Comparison of ENCODE assay signal across 23 cellular contexts in genomic region chr6:117414770-117415169, GRCh38. TPM values are rescaled to one million over a fixed set of nuclear protein-coding genes. Genes with fewer than 3 reads are reported as not detected.
DNase-seq lines count a peak whose midpoint lies in the region; ATAC-seq and TF ChIP-seq lines count a peak whose summit lies in the region.
"Had no signal": no experiment of that assay in that cellular context is flagged by ENCODE, and none has a peak within 500 bp of the region (broad histone marks: within the 10 kb centered on the region; RNA-seq: fewer than 3 reads in every experiment).

No MANE protein-coding gene starts in this region.

- no peaks in the 10 kb centered on the region for H3K36me3 ChIP-seq in PC-3 (ENCODE audit: low read depth, low read length)
- H3K36me3 ChIP-seq: suprapubic skin had no signal

- no peak overlapping the region for H3K9ac ChIP-seq in PC-3 (ENCODE audit: low read length)
- H3K9ac ChIP-seq: parathyroid adenoma had no signal

- CTCF ChIA-PET in PC-3 (lab: Charles Lee): no interaction called here

- H3K9me2 ChIP-seq in PC-3 (replicated peaks; ENCODE audit: low read length): no peaks in the 10 kb centered on the region

- no peak overlapping the region for H3K27ac ChIP-seq in PC-3 (ENCODE audit: low read length)
- H3K27ac ChIP-seq: parathyroid adenoma, skin epidermis, suprapubic skin had no signal

- no peaks in the 10 kb centered on the region for H3K27me3 ChIP-seq in PC-3 (ENCODE audit: low read length)
- H3K27me3 ChIP-seq: suprapubic skin had no signal

- no peaks in the 10 kb centered on the region for H3F3A ChIP-seq in PC-3 (ENCODE audit: low read length, unreplicated experiment)

- H3K9me3 ChIP-seq in PC-3 (ENCODE audit: low read length): no peaks in the 10 kb centered on the region
- H3K9me3 ChIP-seq: suprapubic skin had no signal

- H3K4me2 ChIP-seq in PC-3 (ENCODE audit: low read length): no peak overlapping the region

- H3K4me3 ChIP-seq in PC-3 (ENCODE audit: low read length): no peak overlapping the region
- no peak overlapping the region for H3K4me3 ChIP-seq in cardiac fibroblast (replicated peaks in 1 of 2; ENCODE audit: low read depth in 2 of 2, low read length in 2 of 2)
- H3K4me3 ChIP-seq: skin epidermis, suprapubic skin had no signal

- no peaks in the 10 kb centered on the region for H3K79me2 ChIP-seq in PC-3 (ENCODE audit: low read length)
- H3K79me2 ChIP-seq: parathyroid adenoma had no signal

- H4K20me1 ChIP-seq in PC-3 (ENCODE audit: low read length): no peaks in the 10 kb centered on the region

- H2AFZ ChIP-seq in PC-3 (ENCODE audit: low read length): no peak overlapping the region
- H2AFZ ChIP-seq: parathyroid adenoma had no signal

- BruUV-seq in PC-3 (replicated peaks; lab: Mats Ljungman, UMichigan): no TSS peak

- DNase-seq in G401 (ENCODE audit: low spot score) (peak; percentile 90), PC-3 (peak; percentile 59), cardiac fibroblast (ENCODE audit: low read depth in 2 of 2) (peak; percentile 20 to 26), myocyte (ENCODE audit: low read depth) (peak; percentile 91), NCI-H1436 treated with DMSO at 0.1 percent for 48 hours (lab: John Stamatoyannopoulos, UW) (no peak)
- no peak for DNase-seq in stimulated activated CD4-positive, alpha-beta T cell treated with anti-CD3 and anti-CD28 coated beads, Interleukin-2, amount 100 ng/mL, for 48 hours
- DNase-seq in activated CD4-positive, alpha-beta T cell treated with anti-CD3 and anti-CD28 coated beads, Interleukin-2, amount 50 U/mL, for 4 hours: no peak
- DNase-seq: activated CD4-positive, alpha-beta T cell treated with anti-CD3 and anti-CD28 coated beads, Interleukin-2, amount 50 U/mL, for 48 hours; activated naive CD4-positive, alpha-beta T cell treated with Interleukin-2 at 50 U/mL for 16 hours; aorta; cortex of kidney; foreskin melanocyte; H9; naive B cell; NCI-H2029 treated with DMSO at 0.1 percent for 48 hours; NCI-H526; SW 1271 had no signal

- POLR2A ChIA-PET in PC-3 (lab: Charles Lee; ENCODE audit: unreplicated experiment): no interaction called here

- no peak for TF ChIP-seq CTCF in PC-3 (conservative IDR thresholded peaks at IDR 0.05; ENCODE audit: low read depth, low read length)
- TF ChIP-seq CTCF in cardiac fibroblast (IDR thresholded peaks at IDR 0.05; ENCODE audit: low read depth, low read length): no peak

- in situ Hi-C loops in G401 (cut with HindIII; ENCODE audit: low sequenced_read_pairs): no loop called here

- intact Hi-C loops in PC-3 (cut with micrococcal nuclease): no loop called here

- peaks cover 18% of the 10 kb centered on the region for H3K4me1 ChIP-seq in PC-3 (ENCODE audit: insufficient read depth, low read length)
- H3K4me1 ChIP-seq: parathyroid adenoma, suprapubic skin had no signal

- ATAC-seq in PC-3: peak; percentile 86
- no peak for ATAC-seq in HG02623 (IDR thresholded peaks at IDR 0.05; ENCODE audit: unreplicated experiment)

RNA-seq across cellular contexts. Expression of gene ROS1, which starts 11.0 kb away (rescaled TPM):
- total RNA-seq in G401 (2014; rRNA removed; shearing (Covaris generic)): not detected in 2 replicates
- total RNA-seq in PC-3 (2014; rRNA removed) (0.07 and 0.17 TPM in 2 replicates), myocyte (5.3 and 5.5 TPM in 2 replicates)
- 35.3 TPM for polyA plus RNA-seq in myocyte (2012)
- total RNA-seq: endothelial cell of umbilical vein, H9, liver had no signal
- polyA plus RNA-seq: aorta, endothelial cell of umbilical vein had no signal

Comparison
In these comparisons a context has a peak if more than half of its experiments do, and no peak if none do; other contexts are left out.
1. DNase-seq: peak in G401 (single experiment), PC-3 (single experiment), cardiac fibroblast (2 of 2) and myocyte (single experiment); none in NCI-H1436 treated with DMSO at 0.1 percent for 48 hours (single experiment), stimulated activated CD4-positive, alpha-beta T cell treated with anti-CD3 and anti-CD28 coated beads, Interleukin-2, amount 100 ng/mL, for 48 hours (0 of 2) and activated CD4-positive, alpha-beta T cell treated with anti-CD3 and anti-CD28 coated beads, Interleukin-2, amount 50 U/mL, for 4 hours (0 of 2).